1 cellular context compared by ENCODE assay signal in the genomic region with DNA sequence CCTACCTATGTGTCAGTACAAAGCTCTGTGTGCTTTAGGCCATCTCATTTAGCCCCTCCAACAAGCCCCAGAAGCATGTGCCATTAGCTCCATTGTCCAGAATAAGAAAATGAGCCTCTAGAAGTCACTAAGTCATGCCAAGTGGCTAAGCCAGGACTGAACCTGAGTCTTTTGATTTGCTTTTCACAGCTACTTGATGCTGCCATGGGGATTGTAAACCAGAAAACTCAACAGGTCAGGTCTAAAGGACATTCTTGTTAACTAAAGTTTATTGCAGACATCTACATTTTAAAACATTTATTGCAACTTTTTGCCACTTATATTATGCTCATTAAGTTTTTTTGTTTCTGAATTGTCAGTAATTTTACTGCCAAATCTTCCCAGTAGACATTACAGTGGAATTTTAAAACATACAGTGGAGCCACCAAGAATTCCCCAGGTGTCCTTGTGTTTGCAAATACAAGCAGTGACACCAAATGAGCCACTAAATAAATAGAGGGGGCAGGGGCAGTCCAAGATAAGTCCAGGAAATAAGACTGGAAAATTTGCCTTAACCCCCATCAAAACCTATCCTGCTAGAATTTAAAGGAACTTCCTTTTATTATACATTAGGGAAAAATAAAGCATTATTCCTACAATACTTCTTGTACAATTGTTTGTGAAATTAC.
TF ChIP-seq lines count a peak whose summit lies in the region.

No MANE protein-coding gene starts in this region.

TF ChIP-seq in HepG2, 621 proteins besides CTCF, POLR2A, EP300 and RAD21 (continued from another document):
- no peak for TF ChIP-seq ZNF687 (CRISPR knock-in tag; IDR thresholded peaks at IDR 0.05)
- no peak for TF ChIP-seq ZNF546 (CRISPR knock-in tag; conservative IDR thresholded peaks at IDR 0.05)
- TF ChIP-seq, protein P1, sequence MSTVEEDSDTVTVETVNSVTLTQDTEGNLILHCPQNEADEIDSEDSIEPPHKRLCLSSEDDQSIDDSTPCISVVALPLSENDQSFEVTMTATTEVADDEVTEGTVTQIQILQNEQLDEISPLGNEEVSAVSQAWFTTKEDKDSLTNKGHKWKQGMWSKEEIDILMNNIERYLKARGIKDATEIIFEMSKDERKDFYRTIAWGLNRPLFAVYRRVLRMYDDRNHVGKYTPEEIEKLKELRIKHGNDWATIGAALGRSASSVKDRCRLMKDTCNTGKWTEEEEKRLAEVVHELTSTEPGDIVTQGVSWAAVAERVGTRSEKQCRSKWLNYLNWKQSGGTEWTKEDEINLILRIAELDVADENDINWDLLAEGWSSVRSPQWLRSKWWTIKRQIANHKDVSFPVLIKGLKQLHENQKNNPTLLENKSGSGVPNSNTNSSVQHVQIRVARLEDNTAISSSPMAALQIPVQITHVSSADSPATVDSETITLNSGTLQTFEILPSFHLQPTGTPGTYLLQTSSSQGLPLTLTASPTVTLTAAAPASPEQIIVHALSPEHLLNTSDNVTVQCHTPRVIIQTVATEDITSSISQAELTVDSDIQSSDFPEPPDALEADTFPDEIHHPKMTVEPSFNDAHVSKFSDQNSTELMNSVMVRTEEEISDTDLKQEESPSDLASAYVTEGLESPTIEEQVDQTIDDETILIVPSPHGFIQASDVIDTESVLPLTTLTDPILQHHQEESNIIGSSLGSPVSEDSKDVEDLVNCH (CRISPR knock-in tag; IDR thresholded peaks at IDR 0.05), result no peak
- TF ChIP-seq, protein P2, sequence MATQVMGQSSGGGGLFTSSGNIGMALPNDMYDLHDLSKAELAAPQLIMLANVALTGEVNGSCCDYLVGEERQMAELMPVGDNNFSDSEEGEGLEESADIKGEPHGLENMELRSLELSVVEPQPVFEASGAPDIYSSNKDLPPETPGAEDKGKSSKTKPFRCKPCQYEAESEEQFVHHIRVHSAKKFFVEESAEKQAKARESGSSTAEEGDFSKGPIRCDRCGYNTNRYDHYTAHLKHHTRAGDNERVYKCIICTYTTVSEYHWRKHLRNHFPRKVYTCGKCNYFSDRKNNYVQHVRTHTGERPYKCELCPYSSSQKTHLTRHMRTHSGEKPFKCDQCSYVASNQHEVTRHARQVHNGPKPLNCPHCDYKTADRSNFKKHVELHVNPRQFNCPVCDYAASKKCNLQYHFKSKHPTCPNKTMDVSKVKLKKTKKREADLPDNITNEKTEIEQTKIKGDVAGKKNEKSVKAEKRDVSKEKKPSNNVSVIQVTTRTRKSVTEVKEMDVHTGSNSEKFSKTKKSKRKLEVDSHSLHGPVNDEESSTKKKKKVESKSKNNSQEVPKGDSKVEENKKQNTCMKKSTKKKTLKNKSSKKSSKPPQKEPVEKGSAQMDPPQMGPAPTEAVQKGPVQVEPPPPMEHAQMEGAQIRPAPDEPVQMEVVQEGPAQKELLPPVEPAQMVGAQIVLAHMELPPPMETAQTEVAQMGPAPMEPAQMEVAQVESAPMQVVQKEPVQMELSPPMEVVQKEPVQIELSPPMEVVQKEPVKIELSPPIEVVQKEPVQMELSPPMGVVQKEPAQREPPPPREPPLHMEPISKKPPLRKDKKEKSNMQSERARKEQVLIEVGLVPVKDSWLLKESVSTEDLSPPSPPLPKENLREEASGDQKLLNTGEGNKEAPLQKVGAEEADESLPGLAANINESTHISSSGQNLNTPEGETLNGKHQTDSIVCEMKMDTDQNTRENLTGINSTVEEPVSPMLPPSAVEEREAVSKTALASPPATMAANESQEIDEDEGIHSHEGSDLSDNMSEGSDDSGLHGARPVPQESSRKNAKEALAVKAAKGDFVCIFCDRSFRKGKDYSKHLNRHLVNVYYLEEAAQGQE (IDR thresholded peaks at IDR 0.05; ENCODE audit: borderline replicate concordance in 1 of 2, low read depth in 1 of 2, low read length in 2 of 2), result no peak
- no peak for TF ChIP-seq KDM5A (IDR thresholded peaks at IDR 0.05; ENCODE audit: borderline replicate concordance, low read length)
- no peak for TF ChIP-seq ZNF414 (CRISPR knock-in tag; IDR thresholded peaks at IDR 0.05)
- TF ChIP-seq MATR3 (CRISPR knock-in tag; IDR thresholded peaks at IDR 0.05), result no peak
- no peak for TF ChIP-seq AGO1 (IDR thresholded peaks at IDR 0.05; ENCODE audit: low read depth, low read length, poor library complexity, severe bottlenecking)
- no peak for TF ChIP-seq CBX5 (CRISPR knock-in tag; IDR thresholded peaks at IDR 0.05; ENCODE audit: borderline replicate concordance)
- TF ChIP-seq ATF2 (CRISPR knock-in tag; IDR thresholded peaks at IDR 0.05), result no peak
- TF ChIP-seq ZBTB8A (CRISPR knock-in tag; IDR thresholded peaks at IDR 0.05; ENCODE audit: borderline replicate concordance, low read depth), result no peak
